In genomic region chr12:123106640-123107359, GRCh38 we compare ENCODE assay signal across 9 cellular contexts. TPM values are rescaled to one million over a fixed set of nuclear protein-coding genes. Genes with fewer than 3 reads are reported as not detected.
DNase-seq lines count a peak whose midpoint lies in the region; ATAC-seq lines count a peak whose summit lies in the region.
"Had no signal": no experiment of that assay in that cellular context is flagged by ENCODE, and none has a peak within 500 bp of the region (broad histone marks: within the 10 kb centered on the region; RNA-seq: fewer than 3 reads in every experiment).

No MANE protein-coding gene starts in this region.

- H3K4me1 Mint-ChIP-seq in effector memory CD8-positive, alpha-beta T cell (ENCODE audit: low read depth in 2 of 2) = peaks cover 36 to 43% of the 10 kb centered on the region in 2 donors

- H3K27ac Mint-ChIP-seq in effector memory CD8-positive, alpha-beta T cell = peak overlapping the region; percentile 93 to 96

- H3K4me3 ChIP-seq in HUES64 (ENCODE audit: low read length) = no peak overlapping the region

- H3K9me3 Mint-ChIP-seq in effector memory CD8-positive, alpha-beta T cell = no peaks in the 10 kb centered on the region

- H3K27me3 ChIP-seq in HUES64 (ENCODE audit: insufficient read depth, low read length) = no peaks in the 10 kb centered on the region

- peak; percentile 68 for DNase-seq in activated CD4-positive, CD25-positive, alpha-beta regulatory T cell treated with anti-CD3 and anti-CD28 coated beads, Interleukin-2, amount 50 U/mL, for 72 hours
- DNase-seq in effector memory CD8-positive, alpha-beta T cell = peak; percentile 15 to 37 (median 31)
- peak; percentile 23 to 53 for DNase-seq in stimulated activated CD4-positive, alpha-beta T cell treated with anti-CD3 and anti-CD28 coated beads, Interleukin-4, amount 100 ng/mL, for 4 hours
- DNase-seq in AG08396 (ENCODE audit: low spot score) (no peak), NCI-H2107 treated with DMSO at 0.1 percent for 48 hours (lab: John Stamatoyannopoulos, UW; ENCODE audit: unreplicated experiment) (no peak), superior temporal gyrus (ENCODE audit: extremely low spot score) (no peak)
- DNase-seq: IMR-90 had no signal

- H3K9me3 ChIP-seq in HUES64 (ENCODE audit: insufficient read depth, low read depth, low read length) = no peaks in the 10 kb centered on the region

- peak; percentile 86 for ATAC-seq in effector memory CD8-positive, alpha-beta T cell (replicated peaks)
- ATAC-seq in HG03354 (IDR thresholded peaks at IDR 0.05; ENCODE audit: poor library complexity, severe bottlenecking, unreplicated experiment) = no peak

- H3K36me3 Mint-ChIP-seq in effector memory CD8-positive, alpha-beta T cell (ENCODE audit: insufficient read depth) = no peaks in the 10 kb centered on the region

- peak overlapping the region; percentile 64 to 66 for H3K4me3 Mint-ChIP-seq in effector memory CD8-positive, alpha-beta T cell

- peaks cover 40% of the 10 kb centered on the region for H3K4me1 ChIP-seq in HUES64 (ENCODE audit: insufficient read depth, low read length)

- 0 out of 2 replicates have a peak overlapping the region, but pooled peaks have one; percentile 17 for H3K27ac ChIP-seq in HUES64 (ENCODE audit: low read depth, low read length)

- 67% methylated on average over 9 of the region's 9 CpGs for WGBS in HUES64

- H3K36me3 ChIP-seq in HUES64 (ENCODE audit: insufficient read depth, low read length) = no peaks in the 10 kb centered on the region

- no peak overlapping the region for H3K9ac ChIP-seq in HUES64 (ENCODE audit: low read depth, low read length)

- no peaks in the 10 kb centered on the region for H3K27me3 Mint-ChIP-seq in effector memory CD8-positive, alpha-beta T cell

RNA-seq across cellular contexts. Expression of gene PITPNM2, which starts 44.1 kb away (rescaled TPM):
- polyA plus RNA-seq in HUES64 (2013, experiment 1 of 2) = 3.1 TPM
- polyA plus RNA-seq in HUES64 (2013, experiment 2 of 2) = 2.4 TPM

Comparison
In these comparisons a context has a peak if more than half of its experiments do, and no peak if none do; other contexts are left out.
1. DNase-seq: peak in activated CD4-positive, CD25-positive, alpha-beta regulatory T cell treated with anti-CD3 and anti-CD28 coated beads, Interleukin-2, amount 50 U/mL, for 72 hours (single experiment), effector memory CD8-positive, alpha-beta T cell (3 of 3) and stimulated activated CD4-positive, alpha-beta T cell treated with anti-CD3 and anti-CD28 coated beads, Interleukin-4, amount 100 ng/mL, for 4 hours (2 of 2); none in AG08396 (single experiment), NCI-H2107 treated with DMSO at 0.1 percent for 48 hours (single experiment) and superior temporal gyrus (single experiment).